1 cellular context compared by ENCODE assay signal in genomic region chr11:128341767-128342318, GRCh38.
TF ChIP-seq lines count a peak whose summit lies in the region.

No MANE protein-coding gene starts in this region.

TF ChIP-seq in GM23338, 12 proteins besides CTCF, POLR2A, EP300 and RAD21 (continued from another document):
- TF ChIP-seq, protein P1, sequence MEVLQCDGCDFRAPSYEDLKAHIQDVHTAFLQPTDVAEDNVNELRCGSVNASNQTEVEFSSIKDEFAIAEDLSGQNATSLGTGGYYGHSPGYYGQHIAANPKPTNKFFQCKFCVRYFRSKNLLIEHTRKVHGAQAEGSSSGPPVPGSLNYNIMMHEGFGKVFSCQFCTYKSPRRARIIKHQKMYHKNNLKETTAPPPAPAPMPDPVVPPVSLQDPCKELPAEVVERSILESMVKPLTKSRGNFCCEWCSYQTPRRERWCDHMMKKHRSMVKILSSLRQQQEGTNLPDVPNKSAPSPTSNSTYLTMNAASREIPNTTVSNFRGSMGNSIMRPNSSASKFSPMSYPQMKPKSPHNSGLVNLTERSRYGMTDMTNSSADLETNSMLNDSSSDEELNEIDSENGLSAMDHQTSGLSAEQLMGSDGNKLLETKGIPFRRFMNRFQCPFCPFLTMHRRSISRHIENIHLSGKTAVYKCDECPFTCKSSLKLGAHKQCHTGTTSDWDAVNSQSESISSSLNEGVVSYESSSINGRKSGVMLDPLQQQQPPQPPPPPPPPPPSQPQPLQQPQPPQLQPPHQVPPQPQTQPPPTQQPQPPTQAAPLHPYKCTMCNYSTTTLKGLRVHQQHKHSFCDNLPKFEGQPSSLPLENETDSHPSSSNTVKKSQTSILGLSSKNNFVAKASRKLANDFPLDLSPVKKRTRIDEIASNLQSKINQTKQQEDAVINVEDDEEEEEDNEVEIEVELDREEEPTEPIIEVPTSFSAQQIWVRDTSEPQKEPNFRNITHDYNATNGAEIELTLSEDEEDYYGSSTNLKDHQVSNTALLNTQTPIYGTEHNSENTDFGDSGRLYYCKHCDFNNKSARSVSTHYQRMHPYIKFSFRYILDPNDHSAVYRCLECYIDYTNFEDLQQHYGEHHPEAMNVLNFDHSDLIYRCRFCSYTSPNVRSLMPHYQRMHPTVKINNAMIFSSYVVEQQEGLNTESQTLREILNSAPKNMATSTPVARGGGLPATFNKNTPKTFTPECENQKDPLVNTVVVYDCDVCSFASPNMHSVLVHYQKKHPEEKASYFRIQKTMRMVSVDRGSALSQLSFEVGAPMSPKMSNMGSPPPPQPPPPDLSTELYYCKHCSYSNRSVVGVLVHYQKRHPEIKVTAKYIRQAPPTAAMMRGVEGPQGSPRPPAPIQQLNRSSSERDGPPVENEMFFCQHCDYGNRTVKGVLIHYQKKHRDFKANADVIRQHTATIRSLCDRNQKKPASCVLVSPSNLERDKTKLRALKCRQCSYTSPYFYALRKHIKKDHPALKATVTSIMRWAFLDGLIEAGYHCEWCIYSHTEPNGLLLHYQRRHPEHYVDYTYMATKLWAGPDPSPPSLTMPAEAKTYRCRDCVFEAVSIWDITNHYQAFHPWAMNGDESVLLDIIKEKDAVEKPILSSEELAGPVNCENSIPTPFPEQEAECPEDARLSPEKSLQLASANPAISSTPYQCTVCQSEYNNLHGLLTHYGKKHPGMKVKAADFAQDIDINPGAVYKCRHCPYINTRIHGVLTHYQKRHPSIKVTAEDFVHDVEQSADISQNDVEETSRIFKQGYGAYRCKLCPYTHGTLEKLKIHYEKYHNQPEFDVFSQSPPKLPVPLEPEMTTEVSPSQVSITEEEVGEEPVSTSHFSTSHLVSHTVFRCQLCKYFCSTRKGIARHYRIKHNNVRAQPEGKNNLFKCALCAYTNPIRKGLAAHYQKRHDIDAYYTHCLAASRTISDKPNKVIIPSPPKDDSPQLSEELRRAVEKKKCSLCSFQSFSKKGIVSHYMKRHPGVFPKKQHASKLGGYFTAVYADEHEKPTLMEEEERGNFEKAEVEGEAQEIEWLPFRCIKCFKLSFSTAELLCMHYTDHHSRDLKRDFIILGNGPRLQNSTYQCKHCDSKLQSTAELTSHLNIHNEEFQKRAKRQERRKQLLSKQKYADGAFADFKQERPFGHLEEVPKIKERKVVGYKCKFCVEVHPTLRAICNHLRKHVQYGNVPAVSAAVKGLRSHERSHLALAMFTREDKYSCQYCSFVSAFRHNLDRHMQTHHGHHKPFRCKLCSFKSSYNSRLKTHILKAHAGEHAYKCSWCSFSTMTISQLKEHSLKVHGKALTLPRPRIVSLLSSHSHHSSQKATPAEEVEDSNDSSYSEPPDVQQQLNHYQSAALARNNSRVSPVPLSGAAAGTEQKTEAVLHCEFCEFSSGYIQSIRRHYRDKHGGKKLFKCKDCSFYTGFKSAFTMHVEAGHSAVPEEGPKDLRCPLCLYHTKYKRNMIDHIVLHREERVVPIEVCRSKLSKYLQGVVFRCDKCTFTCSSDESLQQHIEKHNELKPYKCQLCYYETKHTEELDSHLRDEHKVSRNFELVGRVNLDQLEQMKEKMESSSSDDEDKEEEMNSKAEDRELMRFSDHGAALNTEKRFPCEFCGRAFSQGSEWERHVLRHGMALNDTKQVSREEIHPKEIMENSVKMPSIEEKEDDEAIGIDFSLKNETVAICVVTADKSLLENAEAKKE (CRISPR knock-in tag; IDR thresholded peaks at IDR 0.05), result no peak
- TF ChIP-seq REST (IDR thresholded peaks at IDR 0.05; ENCODE audit: unreplicated experiment) (no peak), EZH2 (IDR thresholded peaks at IDR 0.05; ENCODE audit: low read depth, unreplicated experiment) (no peak), NANOG (IDR thresholded peaks at IDR 0.05; ENCODE audit: borderline replicate concordance) (no peak), POLR2AphosphoS5 (IDR thresholded peaks at IDR 0.05; ENCODE audit: low read depth) (no peak), CREB1 (CRISPR knock-in tag; IDR thresholded peaks at IDR 0.05; ENCODE audit: low read depth) (no peak), ZNF331 (CRISPR knock-in tag; IDR thresholded peaks at IDR 0.05; ENCODE audit: low read depth) (no peak), ZNF114 (CRISPR knock-in tag; IDR thresholded peaks at IDR 0.05) (no peak), ETS1 (IDR thresholded peaks at IDR 0.05) (no peak), JUNB (IDR thresholded peaks at IDR 0.05; ENCODE audit: unreplicated experiment) (no peak), EZH2phosphoT487 (IDR thresholded peaks at IDR 0.05; ENCODE audit: unreplicated experiment) (no peak)
TF ChIP-seq in GM23338: peak in this region for 0.
